In genomic region chr6:21653323-21653722, GRCh38 we compare ENCODE assay signal across 25 cellular contexts.
"Had no signal": no experiment of that assay in that cellular context is flagged by ENCODE, and none has a peak within 500 bp of the region (broad histone marks: within the 10 kb centered on the region; RNA-seq: fewer than 3 reads in every experiment).

No MANE protein-coding gene starts in this region.

- DNase-seq: activated CD4-positive, alpha-beta memory T cell treated with anti-CD3 and anti-CD28 coated beads, Interleukin-2, amount 10 ng/mL, durations not matched to agents 7 days and 5 days; activated CD4-positive, alpha-beta T cell treated with anti-CD3 and anti-CD28 coated beads for 1 hour; activated CD4-positive, alpha-beta T cell treated with anti-CD3 and anti-CD28 coated beads for 4 hours; activated CD4-positive, alpha-beta T cell treated with anti-CD3 and anti-CD28 coated beads, Interleukin-2, amount 10 ng/mL, durations not matched to agents 7 days and 5 days; activated CD4-positive, alpha-beta T cell treated with anti-CD3 and anti-CD28 coated beads, Interleukin-2, amount 50 U/mL, for 4 hours; activated CD8-positive, alpha-beta memory T cell treated with anti-CD3 and anti-CD28 coated beads, Interleukin-2, amount 50 U/mL, for 48 hours; activated gamma-delta T cell; activated naive CD4-positive, alpha-beta T cell; activated naive CD4-positive, alpha-beta T cell treated with anti-CD3 and anti-CD28 coated beads, Interleukin-2, amount 10 ng/mL, durations not matched to agents 7 days and 5 days; activated naive CD8-positive, alpha-beta T cell treated with anti-CD3 and anti-CD28 coated beads, Interleukin-2, amount 10 ng/mL, durations not matched to agents 7 days and 5 days; activated T-cell treated with anti-CD3 and anti-CD28 coated beads for 4 hours; activated T-cell treated with anti-CD3 and anti-CD28 coated beads, Interleukin-2, amount 50 U/mL, for 24 hours; activated T-cell treated with anti-CD3 and anti-CD28 coated beads, Interleukin-2, amount 50 U/mL, for 72 hours; brain microvascular endothelial cell; dorsolateral prefrontal cortex; effector memory CD4-positive, alpha-beta T cell; foreskin fibroblast; head of caudate nucleus; T-helper 1 cell; T-helper 2 cell had no signal

- H3K27me3 Mint-ChIP-seq: activated CD4-positive, alpha-beta memory T cell treated with anti-CD3 and anti-CD28 coated beads, Interleukin-2, amount 10 ng/mL, durations not matched to agents 7 days and 5 days; activated naive CD4-positive, alpha-beta T cell treated with anti-CD3 and anti-CD28 coated beads, Interleukin-2, amount 10 ng/mL, durations not matched to agents 7 days and 5 days; activated naive CD8-positive, alpha-beta T cell treated with anti-CD3 and anti-CD28 coated beads, Interleukin-2, amount 10 ng/mL, durations not matched to agents 7 days and 5 days; dendritic cell treated with granulocyte-macrophage colony-stimulating factor and Interleukin-4, amounts not matched to agents 40 ng/mL and 50 ng/mL, for 4 days had no signal

- H3K36me3 Mint-ChIP-seq: activated naive CD4-positive, alpha-beta T cell treated with anti-CD3 and anti-CD28 coated beads, Interleukin-2, amount 10 ng/mL, durations not matched to agents 7 days and 5 days; activated naive CD4-positive, alpha-beta T cell treated with anti-CD3 and anti-CD28 coated beads, Interleukin-2, amount 50 U/mL, for 72 hours; activated naive CD8-positive, alpha-beta T cell treated with anti-CD3 and anti-CD28 coated beads, Interleukin-2, amount 10 ng/mL, durations not matched to agents 7 days and 5 days had no signal

- H3K4me1 Mint-ChIP-seq: activated CD4-positive, alpha-beta memory T cell treated with anti-CD3 and anti-CD28 coated beads, Interleukin-2, amount 10 ng/mL, durations not matched to agents 7 days and 5 days; activated CD4-positive, alpha-beta T cell treated with anti-CD3 and anti-CD28 coated beads, Interleukin-2, amount 10 ng/mL, durations not matched to agents 7 days and 5 days; activated naive CD4-positive, alpha-beta T cell treated with anti-CD3 and anti-CD28 coated beads, Interleukin-2, amount 10 ng/mL, durations not matched to agents 7 days and 5 days; activated naive CD8-positive, alpha-beta T cell treated with anti-CD3 and anti-CD28 coated beads, Interleukin-2, amount 10 ng/mL, durations not matched to agents 7 days and 5 days; central memory CD8-positive, alpha-beta T cell had no signal

- H3K9me3 Mint-ChIP-seq: activated CD4-positive, alpha-beta memory T cell treated with anti-CD3 and anti-CD28 coated beads, Interleukin-2, amount 10 ng/mL, durations not matched to agents 7 days and 5 days; activated T-cell treated with anti-CD3 and anti-CD28 coated beads, Interleukin-2, amount 50 U/mL, for 24 hours; dendritic cell treated with granulocyte-macrophage colony-stimulating factor and Interleukin-4, amounts not matched to agents 40 ng/mL and 50 ng/mL, for 4 days had no signal

- H3K36me3 ChIP-seq: brain microvascular endothelial cell had no signal

- H3K4me3 Mint-ChIP-seq: activated CD4-positive, alpha-beta memory T cell treated with anti-CD3 and anti-CD28 coated beads, Interleukin-2, amount 10 ng/mL, durations not matched to agents 7 days and 5 days; activated CD4-positive, alpha-beta T cell treated with anti-CD3 and anti-CD28 coated beads, Interleukin-2, amount 10 ng/mL, durations not matched to agents 7 days and 5 days; activated naive CD4-positive, alpha-beta T cell treated with anti-CD3 and anti-CD28 coated beads, Interleukin-2, amount 10 ng/mL, durations not matched to agents 7 days and 5 days; activated naive CD8-positive, alpha-beta T cell treated with anti-CD3 and anti-CD28 coated beads, Interleukin-2, amount 10 ng/mL, durations not matched to agents 7 days and 5 days; activated T-cell treated with anti-CD3 and anti-CD28 coated beads, Interleukin-2, amount 50 U/mL, for 24 hours; activated T-cell treated with anti-CD3 and anti-CD28 coated beads, Interleukin-2, amount 50 U/mL, for 72 hours; central memory CD8-positive, alpha-beta T cell; dendritic cell treated with granulocyte-macrophage colony-stimulating factor and Interleukin-4, amounts not matched to agents 40 ng/mL and 50 ng/mL, for 4 days; endodermal cell had no signal

- H3K27ac ChIP-seq: brain microvascular endothelial cell, coronary artery, dorsolateral prefrontal cortex had no signal

- ATAC-seq: activated naive CD4-positive, alpha-beta T cell treated with anti-CD3 and anti-CD28 coated beads, Interleukin-2, amount 50 U/mL, for 72 hours; activated T-cell treated with anti-CD3 and anti-CD28 coated beads, Interleukin-2, amount 50 U/mL, for 72 hours had no signal

- H3K27me3 ChIP-seq: brain microvascular endothelial cell had no signal

- H3K27ac Mint-ChIP-seq: activated CD4-positive, alpha-beta memory T cell treated with anti-CD3 and anti-CD28 coated beads, Interleukin-2, amount 10 ng/mL, durations not matched to agents 7 days and 5 days; activated CD4-positive, alpha-beta T cell treated with anti-CD3 and anti-CD28 coated beads, Interleukin-2, amount 10 ng/mL, durations not matched to agents 7 days and 5 days; activated naive CD4-positive, alpha-beta T cell treated with anti-CD3 and anti-CD28 coated beads, Interleukin-2, amount 10 ng/mL, durations not matched to agents 7 days and 5 days; activated naive CD4-positive, alpha-beta T cell treated with anti-CD3 and anti-CD28 coated beads, Interleukin-2, amount 50 U/mL, for 72 hours; activated naive CD8-positive, alpha-beta T cell treated with anti-CD3 and anti-CD28 coated beads, Interleukin-2, amount 10 ng/mL, durations not matched to agents 7 days and 5 days; activated T-cell treated with anti-CD3 and anti-CD28 coated beads, Interleukin-2, amount 50 U/mL, for 24 hours; activated T-cell treated with anti-CD3 and anti-CD28 coated beads, Interleukin-2, amount 50 U/mL, for 72 hours; dendritic cell treated with granulocyte-macrophage colony-stimulating factor and Interleukin-4, amounts not matched to agents 40 ng/mL and 50 ng/mL, for 4 days; endodermal cell had no signal

- H3K4me3 ChIP-seq: coronary artery, dorsolateral prefrontal cortex had no signal
